In genomic region chr9:76707510-76707909, GRCh38 we compare ENCODE assay signal across 21 cellular contexts. TPM values are rescaled to one million over a fixed set of nuclear protein-coding genes. Genes with fewer than 3 reads are reported as not detected.
A peak's percentile ranks its signal among the peaks of the same experiment; 100 is the strongest.
DNase-seq lines count a peak whose midpoint lies in the region; ATAC-seq and TF ChIP-seq lines count a peak whose summit lies in the region.
"Had no signal": no experiment of that assay in that cellular context is flagged by ENCODE, and none has a peak within 500 bp of the region (broad histone marks: within the 10 kb centered on the region; RNA-seq: fewer than 3 reads in every experiment).

No MANE protein-coding gene starts in this region.

- H4K20me1 ChIP-seq in OCI-LY3 (ENCODE audit: insufficient read depth, low read length): no peaks in the 10 kb centered on the region

- DNase-seq in NK-92 (lab: John Stamatoyannopoulos, UW; ENCODE audit: unreplicated experiment) (no peak), thyroid gland (no peak)
- DNase-seq: activated CD4-positive, alpha-beta T cell treated with anti-CD3 and anti-CD28 coated beads for 36 hours; activated CD8-positive, alpha-beta memory T cell treated with anti-CD3 and anti-CD28 coated beads, Interleukin-2, amount 50 U/mL, for 48 hours; BE2C; GDM1; heart right ventricle; Kasumi-1; mammary epithelial cell; naive thymus-derived CD4-positive, alpha-beta T cell; NCI-H1105 treated with DMSO at 0.1 percent for 48 hours; Peyer's patch; stimulated activated CD4-positive, alpha-beta T cell treated with anti-CD3 and anti-CD28 coated beads, Interleukin-4, amount 100 ng/mL, for 1 hour had no signal

- no peaks in the 10 kb centered on the region for H3K79me2 ChIP-seq in OCI-LY3 (ENCODE audit: low read length)

- H3K4me3 ChIP-seq in OCI-LY3 (ENCODE audit: low read length) (no peak overlapping the region), thyroid gland (replicated peaks in 1 of 3) (no peak overlapping the region)
- H3K4me3 ChIP-seq: ascending aorta, heart right ventricle, Peyer's patch, SK-N-MC had no signal

- H3K36me3 ChIP-seq in OCI-LY3 (replicated peaks; ENCODE audit: low read depth, low read length) (no peaks in the 10 kb centered on the region), thyroid gland (no peaks in the 10 kb centered on the region)
- H3K36me3 ChIP-seq: heart right ventricle, Peyer's patch had no signal

- H3K9ac ChIP-seq in OCI-LY3 (ENCODE audit: low read length): no peak overlapping the region

- intact Hi-C loops in thyroid gland (cut with DNase I): no loop called here

- peak overlapping the region; percentile 52; the same call in 1 of the 2 replicates for H3K4me2 ChIP-seq in OCI-LY3 (ENCODE audit: low read length)

- 49 to 56% methylated on average over 6 of the region's 6 CpGs for WGBS in thyroid gland, 2 donors

- H3K4me1 ChIP-seq in OCI-LY3 (ENCODE audit: low read length) (no peaks in the 10 kb centered on the region; the same call in 1 of the 2 replicates), thyroid gland (no peaks in the 10 kb centered on the region)
- H3K4me1 ChIP-seq: ascending aorta, BE2C had no signal

- no peak for TF ChIP-seq POLR2A in thyroid gland (IDR thresholded peaks at IDR 0.05)

- H3K27me3 ChIP-seq in OCI-LY3 (ENCODE audit: low read depth, low read length): peaks cover 71% of the 10 kb centered on the region
- no peaks in the 10 kb centered on the region for H3K27me3 ChIP-seq in thyroid gland
- H3K27me3 ChIP-seq: ascending aorta, BE2C, Peyer's patch had no signal

- ATAC-seq in GM18519 (IDR thresholded peaks at IDR 0.05; ENCODE audit: low FRiP score, unreplicated experiment) (peak; percentile 61), GM21360 (IDR thresholded peaks at IDR 0.05; ENCODE audit: unreplicated experiment) (peak; percentile 65), HG02885 (IDR thresholded peaks at IDR 0.05; ENCODE audit: poor library complexity, unreplicated experiment) (peak; percentile 78), GM19455 (IDR thresholded peaks at IDR 0.05; ENCODE audit: unreplicated experiment) (no peak)
- ATAC-seq: activated CD4-positive, alpha-beta T cell treated with anti-CD3 and anti-CD28 coated beads for 36 hours; heart right ventricle; naive thymus-derived CD4-positive, alpha-beta T cell had no signal

- H2AFZ ChIP-seq in OCI-LY3 (ENCODE audit: low read depth, low read length): no peak overlapping the region

- H3K27ac ChIP-seq in OCI-LY3 (ENCODE audit: low read length): no peak overlapping the region
- no peak overlapping the region for H3K27ac ChIP-seq in thyroid gland
- H3K27ac ChIP-seq: ascending aorta, heart right ventricle, Peyer's patch, SK-N-MC had no signal

- H3K9me3 ChIP-seq in OCI-LY3 (ENCODE audit: insufficient read depth, low read length) (no peaks in the 10 kb centered on the region), thyroid gland (no peaks in the 10 kb centered on the region)
- H3K9me3 ChIP-seq: ascending aorta, BE2C, heart right ventricle, Peyer's patch had no signal

- no peak for TF ChIP-seq CTCF in OCI-LY3 (IDR thresholded peaks at IDR 0.05; ENCODE audit: low read depth, low read length)
- no peak for TF ChIP-seq CTCF in thyroid gland (IDR thresholded peaks at IDR 0.05)

RNA-seq across cellular contexts. Expression of gene PCA3, which starts 56.7 kb away (rescaled TPM):
- not detected for total RNA-seq in thyroid gland
- total RNA-seq: activated CD4-positive, alpha-beta T cell treated with anti-CD3 and anti-CD28 coated beads for 36 hours; ascending aorta; heart right ventricle; HT1080; mammary epithelial cell; naive thymus-derived CD4-positive, alpha-beta T cell had no signal
